Comparison of ENCODE assay signal across 31 cellular contexts in the genomic region with DNA sequence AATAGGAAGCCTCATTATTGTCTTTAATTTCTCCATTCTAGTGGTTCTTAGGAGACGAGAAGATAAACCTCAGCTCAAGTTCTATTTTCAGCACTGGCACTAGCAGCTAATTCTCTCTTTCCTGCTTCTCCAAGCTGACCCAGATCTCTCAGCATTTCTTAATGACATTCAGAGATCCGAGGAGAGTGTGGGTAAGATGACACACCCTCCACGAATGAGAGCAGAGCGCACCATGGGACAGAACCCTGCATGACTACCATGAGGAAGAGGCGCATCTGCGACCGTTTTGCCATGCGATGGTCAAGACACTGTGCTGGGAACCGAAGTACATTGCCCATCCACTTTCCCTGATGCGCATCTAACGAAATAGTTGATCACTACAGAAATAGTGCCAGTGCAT.
"Had no signal": no experiment of that assay in that cellular context is flagged by ENCODE, and none has a peak within 500 bp of the region (broad histone marks: within the 10 kb centered on the region; RNA-seq: fewer than 3 reads in every experiment).

No MANE protein-coding gene starts in this region.

- ATAC-seq: activated CD8-positive, alpha-beta memory T cell treated with anti-CD3 and anti-CD28 coated beads, Interleukin-2, amount 10 ng/mL, durations not matched to agents 7 days and 5 days had no signal

- H3K4me3 ChIP-seq: ascending aorta, cardiac muscle cell, MG63, Peyer's patch, SJSA1 had no signal

- H3K36me3 ChIP-seq: ascending aorta, cardiac muscle cell, MG63, Peyer's patch, SJSA1 had no signal

- H3K4me1 ChIP-seq: ascending aorta, Peyer's patch had no signal

- H3K9ac ChIP-seq: SK-N-SH had no signal

- H3K27ac ChIP-seq: ascending aorta, cardiac muscle cell, Peyer's patch, SJSA1, VCaP had no signal

- H3K27me3 ChIP-seq: ascending aorta, cardiac muscle cell, MG63, Peyer's patch, SJSA1 had no signal

- H3K4me2 ChIP-seq: SK-N-SH had no signal

- H3K9me3 ChIP-seq: ascending aorta, MG63, Peyer's patch, SJSA1, SK-N-SH had no signal

- DNase-seq: activated CD4-positive, alpha-beta memory T cell treated with anti-CD3 and anti-CD28 coated beads, Interleukin-2, amount 10 ng/mL, durations not matched to agents 7 days and 5 days; activated CD4-positive, alpha-beta T cell treated with anti-CD3 and anti-CD28 coated beads for 1 hour; activated CD4-positive, alpha-beta T cell treated with anti-CD3 and anti-CD28 coated beads for 48 hours; activated CD4-positive, CD25-positive, alpha-beta regulatory T cell; activated CD8-positive, alpha-beta memory T cell treated with anti-CD3 and anti-CD28 coated beads for 24 hours; activated CD8-positive, alpha-beta memory T cell treated with anti-CD3 and anti-CD28 coated beads, Interleukin-2, amount 10 ng/mL, durations not matched to agents 7 days and 5 days; activated CD8-positive, alpha-beta memory T cell treated with anti-CD3 and anti-CD28 coated beads, Interleukin-2, amount 50 U/mL, for 48 hours; activated effector memory CD4-positive, alpha-beta T cell treated with Interleukin-2 at 50 U/mL for 16 hours; activated naive CD4-positive, alpha-beta T cell treated with Interleukin-2 at 50 U/mL for 16 hours; activated naive CD8-positive, alpha-beta T cell treated with anti-CD3 and anti-CD28 coated beads, Interleukin-2, amount 10 ng/mL, durations not matched to agents 7 days and 5 days; activated T-cell treated with anti-CD3 and anti-CD28 coated beads, Interleukin-2, amount 50 U/mL, for 48 hours; amygdala; Kasumi-1; KG1; MG63; NCI-H1048; NCI-H1105 treated with DMSO at 0.1 percent for 48 hours; NCI-H1436; NCI-H1694; NCI-H1930; NCI-H2081 treated with DMSO at 0.1 percent for 48 hours; NCI-H345; NCI-H524 treated with DMSO at 0.1 percent for 48 hours; Peyer's patch; RPMI8226; SHP77 treated with DMSO at 0.1 percent for 48 hours; SK-N-SH had no signal

- H3K9me2 ChIP-seq: SK-N-SH had no signal
